9 cellular contexts compared by ENCODE assay signal in the genomic region with DNA sequence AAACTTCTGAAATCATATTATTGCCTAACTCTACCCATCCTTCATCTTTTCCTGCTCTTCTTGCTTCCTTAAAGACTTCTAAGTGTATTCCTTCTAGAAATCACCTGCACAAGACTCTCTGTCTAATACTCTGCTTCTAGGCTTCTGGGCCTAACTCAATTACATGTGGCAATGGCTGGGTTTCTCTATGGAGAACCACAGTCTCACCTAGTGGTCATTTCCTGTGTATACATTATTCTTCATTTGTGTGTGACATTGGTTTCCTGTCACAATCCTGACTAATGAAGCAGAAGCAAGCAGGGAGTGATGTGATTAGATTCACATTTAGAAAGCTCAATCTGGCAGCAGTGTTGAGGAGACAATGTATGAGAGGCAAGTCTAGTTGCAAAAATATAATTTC. TPM values are rescaled to one million over a fixed set of nuclear protein-coding genes. Genes with fewer than 3 reads are reported as not detected.
A peak's percentile ranks its signal among the peaks of the same experiment; 100 is the strongest.
DNase-seq lines count a peak whose midpoint lies in the region; ATAC-seq, FAIRE-seq and TF ChIP-seq lines count a peak whose summit lies in the region.
"Had no signal": no experiment of that assay in that cellular context is flagged by ENCODE, and none has a peak within 500 bp of the region (broad histone marks: within the 10 kb centered on the region; RNA-seq: fewer than 3 reads in every experiment).

No MANE protein-coding gene starts in this region.

- no peaks in the 10 kb centered on the region for H3K27me3 Mint-ChIP-seq in activated naive CD4-positive, alpha-beta T cell treated with anti-CD3 and anti-CD28 coated beads, Interleukin-2, amount 10 ng/mL, durations not matched to agents 7 days and 5 days

- no peak overlapping the region for H3K27ac Mint-ChIP-seq in activated naive CD4-positive, alpha-beta T cell treated with anti-CD3 and anti-CD28 coated beads, Interleukin-2, amount 10 ng/mL, durations not matched to agents 7 days and 5 days

- H3K4me3 Mint-ChIP-seq in activated naive CD4-positive, alpha-beta T cell treated with anti-CD3 and anti-CD28 coated beads, Interleukin-2, amount 10 ng/mL, durations not matched to agents 7 days and 5 days, result no peak overlapping the region

- FAIRE-seq in HTR-8/SVneo (lab: Jason Lieb, UNC), result no peak
- FAIRE-seq: G401.6 had no signal

- peak; percentile 93 for ATAC-seq in GM19351 (IDR thresholded peaks at IDR 0.05; ENCODE audit: unreplicated experiment)
- ATAC-seq in HG03039 (IDR thresholded peaks at IDR 0.05; ENCODE audit: unreplicated experiment), result no peak

- DNase-seq in AG09309 (ENCODE audit: low read depth), result no peak
- DNase-seq in HTR-8/SVneo (ENCODE audit: insufficient read length, low spot score), result peak; percentile 17
- no peak for DNase-seq in epithelial cell of proximal tubule (ENCODE audit: low read depth)
- DNase-seq in NCI-H2107 (lab: John Stamatoyannopoulos, UW), result no peak
- DNase-seq in activated naive CD4-positive, alpha-beta T cell treated with anti-CD3 and anti-CD28 coated beads, Interleukin-2, amount 10 ng/mL, durations not matched to agents 7 days and 5 days, result no peak
- no peak for DNase-seq in activated CD4-positive, alpha-beta T cell treated with anti-CD3 and anti-CD28 coated beads for 48 hours

- H3K36me3 Mint-ChIP-seq in activated naive CD4-positive, alpha-beta T cell treated with anti-CD3 and anti-CD28 coated beads, Interleukin-2, amount 10 ng/mL, durations not matched to agents 7 days and 5 days, result no peaks in the 10 kb centered on the region

- H3K4me3 ChIP-seq in AG09309 (ENCODE audit: control insufficient read depth, low read depth, low read length), result no peak overlapping the region
- H3K4me3 ChIP-seq in epithelial cell of proximal tubule (ENCODE audit: low read depth, low read length), result no peak overlapping the region

- H3K9me3 Mint-ChIP-seq in activated naive CD4-positive, alpha-beta T cell treated with anti-CD3 and anti-CD28 coated beads, Interleukin-2, amount 10 ng/mL, durations not matched to agents 7 days and 5 days, result no peaks in the 10 kb centered on the region

- CTCF ChIA-PET in activated naive CD4-positive, alpha-beta T cell treated with anti-CD3 and anti-CD28 coated beads, Interleukin-2, amount 10 ng/mL, durations not matched to agents 7 days and 5 days (lab: Charles Lee), result interaction anchor here (1.0 to 1.4 kb wide), 2 partner anchors 14 to 17 kb away, joined by 3 to 4 read pairs; a partner anchor contains a TSS

- peak; percentile 32 for TF ChIP-seq CTCF in AG09309 (IDR thresholded peaks at IDR 0.05; ENCODE audit: control insufficient read depth, insufficient read depth, low read depth, low read length, missing control alignments)
- TF ChIP-seq CTCF in epithelial cell of proximal tubule (conservative IDR thresholded peaks at IDR 0.05; ENCODE audit: low read depth, low read length), result peak; percentile 38

- H3K4me1 Mint-ChIP-seq in activated naive CD4-positive, alpha-beta T cell treated with anti-CD3 and anti-CD28 coated beads, Interleukin-2, amount 10 ng/mL, durations not matched to agents 7 days and 5 days, result no peaks in the 10 kb centered on the region

RNA-seq across cellular contexts. Expression of a gene that starts 16.9 kb away (rescaled TPM):
- 155 and 169 TPM in 2 replicates for total RNA-seq in epithelial cell of proximal tubule

RNA-seq across cellular contexts. Expression of a gene that starts 48.8 kb away (rescaled TPM):
- 8.5 and 29.7 TPM in 2 replicates for total RNA-seq in epithelial cell of proximal tubule
